24 cellular contexts compared by ENCODE assay signal in the genomic region with DNA sequence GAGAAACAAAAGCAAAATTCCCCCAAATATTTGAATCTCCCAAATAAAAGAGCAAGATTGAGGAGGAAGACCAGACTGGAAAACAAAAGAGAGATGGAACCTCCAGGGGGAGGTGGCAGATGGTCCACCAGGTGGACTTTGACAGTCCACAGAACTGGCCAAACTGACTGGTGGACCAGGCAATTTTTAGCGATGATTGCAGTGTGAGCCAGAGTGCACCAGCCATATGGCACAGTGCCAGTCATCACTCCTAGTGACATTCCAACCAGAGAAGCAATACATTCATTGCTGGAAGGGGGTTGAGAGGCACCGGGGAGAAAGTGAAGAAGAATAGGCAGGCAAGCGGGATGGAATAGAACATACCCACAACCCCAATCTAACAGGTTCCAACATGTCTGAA.
A peak's percentile ranks its signal among the peaks of the same experiment; 100 is the strongest.
DNase-seq lines count a peak whose midpoint lies in the region; FAIRE-seq and TF ChIP-seq lines count a peak whose summit lies in the region.
"Had no signal": no experiment of that assay in that cellular context is flagged by ENCODE, and none has a peak within 500 bp of the region (broad histone marks: within the 10 kb centered on the region; RNA-seq: fewer than 3 reads in every experiment).

No MANE protein-coding gene starts in this region.

- peak; percentile 6 for DNase-seq in Ammon's horn (ENCODE audit: low spot score)
- DNase-seq in NCI-H1105 treated with DMSO at 0.1 percent for 48 hours (lab: John Stamatoyannopoulos, UW), result peak; percentile 99
- DNase-seq in NCI-H2196 (lab: John Stamatoyannopoulos, UW; ENCODE audit: unreplicated experiment), result peak; percentile 72
- DNase-seq in WERI-Rb-1, result no peak
- DNase-seq in D721Med (ENCODE audit: insufficient read length, low spot score), result no peak
- no peak for DNase-seq in H7
- no peak for DNase-seq in dermis blood vessel endothelial cell
- no peak for DNase-seq in GM23248
- DNase-seq: ACHN; activated CD8-positive, alpha-beta memory T cell treated with anti-CD3 and anti-CD28 coated beads, Interleukin-2, amount 50 U/mL, for 4 hours; activated effector memory CD4-positive, alpha-beta T cell treated with anti-CD3 and anti-CD28 coated beads, Interleukin-2, amount 50 U/mL, for 16 hours; brain microvascular endothelial cell; cortex of kidney; left ventricle myocardium superior; mucosa of descending colon; NCI-H446 treated with DMSO at 0.1 percent for 48 hours; Right ventricle myocardium superior; stimulated activated naive B cell treated with anti-CD40 and anti-IgM and Interleukin-4, amounts not matched to agents 10 μg/mL and 1 μg/mL and 100 μg/mL, for 72 hours; T-helper 1 cell had no signal

- no peaks in the 10 kb centered on the region for H3K36me3 ChIP-seq in WERI-Rb-1
- no peaks in the 10 kb centered on the region for H3K36me3 ChIP-seq in H7 (replicated peaks; ENCODE audit: control insufficient read depth, insufficient read depth, low read length)
- H3K36me3 ChIP-seq in GM23248 (ENCODE audit: low read depth), result no peaks in the 10 kb centered on the region
- H3K36me3 ChIP-seq: brain microvascular endothelial cell, heart left ventricle, thoracic aorta had no signal

- no peak overlapping the region for H2AFZ ChIP-seq in GM23248
- H2AFZ ChIP-seq: GM23338 had no signal

- H3K4me1 ChIP-seq in GM23248 (ENCODE audit: insufficient read depth), result no peaks in the 10 kb centered on the region
- H3K4me1 ChIP-seq: heart left ventricle had no signal

- H3F3A ChIP-seq in GM23248 (ENCODE audit: insufficient read depth), result no peaks in the 10 kb centered on the region

- H3K4me2 ChIP-seq in GM23248 (ENCODE audit: unreplicated experiment), result no peak overlapping the region
- H3K4me2 ChIP-seq: GM23338 had no signal

- H3K27ac ChIP-seq in WERI-Rb-1, result peak overlapping the region; percentile 24
- H3K27ac ChIP-seq in GM23248, result no peak overlapping the region
- H3K27ac ChIP-seq: brain microvascular endothelial cell, C4-2B, heart left ventricle, thoracic aorta had no signal

- H3K9me3 ChIP-seq in WERI-Rb-1 (ENCODE audit: severe bottlenecking) (no peaks in the 10 kb centered on the region), GM23248 (ENCODE audit: low read depth) (no peaks in the 10 kb centered on the region)
- H3K9me3 ChIP-seq: heart left ventricle, mucosa of descending colon, thoracic aorta had no signal

- no peaks in the 10 kb centered on the region for H4K20me1 ChIP-seq in GM23248 (ENCODE audit: insufficient read depth)

- WGBS in GM23248 (ENCODE audit: low coverage in 1 of 2, low lambda C conversion rate in 2 of 2, missing lambda C conversion rate in 2 of 2), 2 experiments, result 71 to 72% methylated on average over 3 of the region's 3 CpGs

- in situ Hi-C loops in GM23248 (cut with MboI), result no loop called here

- H3K9me2 ChIP-seq in GM23248 (ENCODE audit: insufficient read depth), result no peaks in the 10 kb centered on the region

- no peaks in the 10 kb centered on the region for H3K27me3 ChIP-seq in WERI-Rb-1 (ENCODE audit: insufficient read depth, low read depth, severe bottlenecking)
- H3K27me3 ChIP-seq in H7 (ENCODE audit: control insufficient read depth, insufficient read depth, low read length), result no peaks in the 10 kb centered on the region
- H3K27me3 ChIP-seq in GM23248 (replicated peaks; ENCODE audit: insufficient read depth), result no peaks in the 10 kb centered on the region
- H3K27me3 ChIP-seq: brain microvascular endothelial cell had no signal

- no peak overlapping the region for H3K9ac ChIP-seq in GM23248

- no peak overlapping the region for H3K4me3 ChIP-seq in WERI-Rb-1 (ENCODE audit: low read depth, low read length)
- H3K4me3 ChIP-seq in H7 (ENCODE audit: insufficient read depth, low read depth, low read length), result no peak overlapping the region
- H3K4me3 ChIP-seq in GM23248, result no peak overlapping the region
- H3K4me3 ChIP-seq: GM23338, heart left ventricle, mucosa of descending colon, thoracic aorta had no signal

- TF ChIP-seq CTCF in WERI-Rb-1 (IDR thresholded peaks at IDR 0.05; ENCODE audit: low read depth, low read length), result no peak
- no peak for TF ChIP-seq CTCF in D721Med (IDR thresholded peaks at IDR 0.05; ENCODE audit: insufficient read depth, missing control alignments)

- no peak for FAIRE-seq in D721Med (lab: Jason Lieb, UNC)
- FAIRE-seq: GM12892 had no signal

- no peaks in the 10 kb centered on the region for H3K79me2 ChIP-seq in GM23248 (ENCODE audit: insufficient read depth)

Comparison
In these comparisons a context has a peak if more than half of its experiments do, and no peak if none do; other contexts are left out.
1. DNase-seq: peak in Ammon's horn (single experiment), NCI-H1105 treated with DMSO at 0.1 percent for 48 hours (single experiment) and NCI-H2196 (single experiment); none in WERI-Rb-1 (single experiment), D721Med (single experiment), H7 (single experiment), dermis blood vessel endothelial cell (single experiment) and GM23248 (single experiment).